Comparison of ENCODE assay signal across 6 cellular contexts in the genomic region with DNA sequence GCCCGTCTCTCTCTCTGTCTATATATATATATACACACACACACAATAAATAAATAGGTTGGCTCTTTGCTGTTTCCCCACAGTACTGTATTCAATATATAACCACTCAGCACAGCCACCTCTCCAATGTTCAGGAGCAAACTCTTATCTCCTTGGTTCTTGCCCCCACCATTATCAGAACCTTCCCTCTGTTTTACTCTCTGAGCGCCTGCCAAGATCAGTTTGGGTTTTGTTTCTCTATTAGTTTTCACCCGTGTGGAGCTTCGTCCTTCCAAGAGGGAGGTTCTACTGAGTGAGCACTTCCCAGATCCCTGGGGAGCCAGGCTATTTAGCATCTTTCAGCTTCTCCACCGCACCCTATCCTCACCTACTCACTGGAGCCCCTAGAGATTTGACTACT. TPM values are rescaled to one million over a fixed set of nuclear protein-coding genes. Genes with fewer than 3 reads are reported as not detected.
"Had no signal": no experiment of that assay in that cellular context is flagged by ENCODE, and none has a peak within 500 bp of the region (broad histone marks: within the 10 kb centered on the region; RNA-seq: fewer than 3 reads in every experiment).

No MANE protein-coding gene starts in this region.

RNA-seq across cellular contexts. Expression of a gene that starts 10.5 kb away (rescaled TPM):
- total RNA-seq: HT1080, LHCN-M2, NCI-H460, Right ventricle myocardium superior, SJSA1 had no signal
- polyA plus RNA-seq: IgD-negative memory B cell had no signal

RNA-seq across cellular contexts. Expression of a gene that starts 13.4 kb away (rescaled TPM):
- total RNA-seq: HT1080, LHCN-M2, SJSA1 had no signal
- polyA plus RNA-seq: IgD-negative memory B cell had no signal

RNA-seq across cellular contexts. Expression of a gene that starts 19.1 kb away (rescaled TPM):
- total RNA-seq: HT1080, LHCN-M2, SJSA1 had no signal
- polyA plus RNA-seq: IgD-negative memory B cell had no signal

RNA-seq across cellular contexts. Expression of a gene that starts 25.4 kb away (rescaled TPM):
- total RNA-seq: HT1080 had no signal
